1 cellular context compared by ENCODE assay signal in the genomic region with DNA sequence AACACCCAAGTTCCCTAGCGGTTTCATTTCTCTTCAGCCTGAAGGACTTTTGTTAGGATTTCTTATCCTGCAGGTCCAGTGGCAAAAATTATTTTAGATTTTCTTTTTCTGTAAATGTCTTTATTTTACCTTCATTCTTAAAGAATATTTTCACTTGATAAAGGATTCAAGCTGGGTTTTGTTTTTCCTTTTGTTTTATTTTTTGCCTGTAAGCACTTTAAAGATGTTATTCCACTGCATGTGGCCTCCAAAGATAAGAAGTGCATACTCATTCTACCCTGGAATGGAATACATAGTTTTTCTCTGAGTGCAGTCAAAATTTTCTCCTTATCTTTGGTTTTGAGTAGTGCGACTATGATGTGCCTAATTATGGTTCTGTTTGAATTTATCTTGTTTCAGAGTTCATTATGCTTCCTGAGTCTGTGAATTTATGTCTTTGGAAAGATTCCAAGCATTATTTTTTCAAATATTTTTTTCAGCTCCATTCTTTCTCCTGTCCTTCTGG.
TF ChIP-seq lines count a peak whose summit lies in the region.

No MANE protein-coding gene starts in this region.

TF ChIP-seq in GM23338, 12 proteins besides CTCF, POLR2A, EP300 and RAD21 (continued from another document):
- TF ChIP-seq, protein P1, sequence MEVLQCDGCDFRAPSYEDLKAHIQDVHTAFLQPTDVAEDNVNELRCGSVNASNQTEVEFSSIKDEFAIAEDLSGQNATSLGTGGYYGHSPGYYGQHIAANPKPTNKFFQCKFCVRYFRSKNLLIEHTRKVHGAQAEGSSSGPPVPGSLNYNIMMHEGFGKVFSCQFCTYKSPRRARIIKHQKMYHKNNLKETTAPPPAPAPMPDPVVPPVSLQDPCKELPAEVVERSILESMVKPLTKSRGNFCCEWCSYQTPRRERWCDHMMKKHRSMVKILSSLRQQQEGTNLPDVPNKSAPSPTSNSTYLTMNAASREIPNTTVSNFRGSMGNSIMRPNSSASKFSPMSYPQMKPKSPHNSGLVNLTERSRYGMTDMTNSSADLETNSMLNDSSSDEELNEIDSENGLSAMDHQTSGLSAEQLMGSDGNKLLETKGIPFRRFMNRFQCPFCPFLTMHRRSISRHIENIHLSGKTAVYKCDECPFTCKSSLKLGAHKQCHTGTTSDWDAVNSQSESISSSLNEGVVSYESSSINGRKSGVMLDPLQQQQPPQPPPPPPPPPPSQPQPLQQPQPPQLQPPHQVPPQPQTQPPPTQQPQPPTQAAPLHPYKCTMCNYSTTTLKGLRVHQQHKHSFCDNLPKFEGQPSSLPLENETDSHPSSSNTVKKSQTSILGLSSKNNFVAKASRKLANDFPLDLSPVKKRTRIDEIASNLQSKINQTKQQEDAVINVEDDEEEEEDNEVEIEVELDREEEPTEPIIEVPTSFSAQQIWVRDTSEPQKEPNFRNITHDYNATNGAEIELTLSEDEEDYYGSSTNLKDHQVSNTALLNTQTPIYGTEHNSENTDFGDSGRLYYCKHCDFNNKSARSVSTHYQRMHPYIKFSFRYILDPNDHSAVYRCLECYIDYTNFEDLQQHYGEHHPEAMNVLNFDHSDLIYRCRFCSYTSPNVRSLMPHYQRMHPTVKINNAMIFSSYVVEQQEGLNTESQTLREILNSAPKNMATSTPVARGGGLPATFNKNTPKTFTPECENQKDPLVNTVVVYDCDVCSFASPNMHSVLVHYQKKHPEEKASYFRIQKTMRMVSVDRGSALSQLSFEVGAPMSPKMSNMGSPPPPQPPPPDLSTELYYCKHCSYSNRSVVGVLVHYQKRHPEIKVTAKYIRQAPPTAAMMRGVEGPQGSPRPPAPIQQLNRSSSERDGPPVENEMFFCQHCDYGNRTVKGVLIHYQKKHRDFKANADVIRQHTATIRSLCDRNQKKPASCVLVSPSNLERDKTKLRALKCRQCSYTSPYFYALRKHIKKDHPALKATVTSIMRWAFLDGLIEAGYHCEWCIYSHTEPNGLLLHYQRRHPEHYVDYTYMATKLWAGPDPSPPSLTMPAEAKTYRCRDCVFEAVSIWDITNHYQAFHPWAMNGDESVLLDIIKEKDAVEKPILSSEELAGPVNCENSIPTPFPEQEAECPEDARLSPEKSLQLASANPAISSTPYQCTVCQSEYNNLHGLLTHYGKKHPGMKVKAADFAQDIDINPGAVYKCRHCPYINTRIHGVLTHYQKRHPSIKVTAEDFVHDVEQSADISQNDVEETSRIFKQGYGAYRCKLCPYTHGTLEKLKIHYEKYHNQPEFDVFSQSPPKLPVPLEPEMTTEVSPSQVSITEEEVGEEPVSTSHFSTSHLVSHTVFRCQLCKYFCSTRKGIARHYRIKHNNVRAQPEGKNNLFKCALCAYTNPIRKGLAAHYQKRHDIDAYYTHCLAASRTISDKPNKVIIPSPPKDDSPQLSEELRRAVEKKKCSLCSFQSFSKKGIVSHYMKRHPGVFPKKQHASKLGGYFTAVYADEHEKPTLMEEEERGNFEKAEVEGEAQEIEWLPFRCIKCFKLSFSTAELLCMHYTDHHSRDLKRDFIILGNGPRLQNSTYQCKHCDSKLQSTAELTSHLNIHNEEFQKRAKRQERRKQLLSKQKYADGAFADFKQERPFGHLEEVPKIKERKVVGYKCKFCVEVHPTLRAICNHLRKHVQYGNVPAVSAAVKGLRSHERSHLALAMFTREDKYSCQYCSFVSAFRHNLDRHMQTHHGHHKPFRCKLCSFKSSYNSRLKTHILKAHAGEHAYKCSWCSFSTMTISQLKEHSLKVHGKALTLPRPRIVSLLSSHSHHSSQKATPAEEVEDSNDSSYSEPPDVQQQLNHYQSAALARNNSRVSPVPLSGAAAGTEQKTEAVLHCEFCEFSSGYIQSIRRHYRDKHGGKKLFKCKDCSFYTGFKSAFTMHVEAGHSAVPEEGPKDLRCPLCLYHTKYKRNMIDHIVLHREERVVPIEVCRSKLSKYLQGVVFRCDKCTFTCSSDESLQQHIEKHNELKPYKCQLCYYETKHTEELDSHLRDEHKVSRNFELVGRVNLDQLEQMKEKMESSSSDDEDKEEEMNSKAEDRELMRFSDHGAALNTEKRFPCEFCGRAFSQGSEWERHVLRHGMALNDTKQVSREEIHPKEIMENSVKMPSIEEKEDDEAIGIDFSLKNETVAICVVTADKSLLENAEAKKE (CRISPR knock-in tag; IDR thresholded peaks at IDR 0.05), result no peak
- TF ChIP-seq, protein P2, sequence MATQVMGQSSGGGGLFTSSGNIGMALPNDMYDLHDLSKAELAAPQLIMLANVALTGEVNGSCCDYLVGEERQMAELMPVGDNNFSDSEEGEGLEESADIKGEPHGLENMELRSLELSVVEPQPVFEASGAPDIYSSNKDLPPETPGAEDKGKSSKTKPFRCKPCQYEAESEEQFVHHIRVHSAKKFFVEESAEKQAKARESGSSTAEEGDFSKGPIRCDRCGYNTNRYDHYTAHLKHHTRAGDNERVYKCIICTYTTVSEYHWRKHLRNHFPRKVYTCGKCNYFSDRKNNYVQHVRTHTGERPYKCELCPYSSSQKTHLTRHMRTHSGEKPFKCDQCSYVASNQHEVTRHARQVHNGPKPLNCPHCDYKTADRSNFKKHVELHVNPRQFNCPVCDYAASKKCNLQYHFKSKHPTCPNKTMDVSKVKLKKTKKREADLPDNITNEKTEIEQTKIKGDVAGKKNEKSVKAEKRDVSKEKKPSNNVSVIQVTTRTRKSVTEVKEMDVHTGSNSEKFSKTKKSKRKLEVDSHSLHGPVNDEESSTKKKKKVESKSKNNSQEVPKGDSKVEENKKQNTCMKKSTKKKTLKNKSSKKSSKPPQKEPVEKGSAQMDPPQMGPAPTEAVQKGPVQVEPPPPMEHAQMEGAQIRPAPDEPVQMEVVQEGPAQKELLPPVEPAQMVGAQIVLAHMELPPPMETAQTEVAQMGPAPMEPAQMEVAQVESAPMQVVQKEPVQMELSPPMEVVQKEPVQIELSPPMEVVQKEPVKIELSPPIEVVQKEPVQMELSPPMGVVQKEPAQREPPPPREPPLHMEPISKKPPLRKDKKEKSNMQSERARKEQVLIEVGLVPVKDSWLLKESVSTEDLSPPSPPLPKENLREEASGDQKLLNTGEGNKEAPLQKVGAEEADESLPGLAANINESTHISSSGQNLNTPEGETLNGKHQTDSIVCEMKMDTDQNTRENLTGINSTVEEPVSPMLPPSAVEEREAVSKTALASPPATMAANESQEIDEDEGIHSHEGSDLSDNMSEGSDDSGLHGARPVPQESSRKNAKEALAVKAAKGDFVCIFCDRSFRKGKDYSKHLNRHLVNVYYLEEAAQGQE (IDR thresholded peaks at IDR 0.05; ENCODE audit: unreplicated experiment), result no peak
- TF ChIP-seq JUNB (IDR thresholded peaks at IDR 0.05; ENCODE audit: unreplicated experiment), result no peak
- no peak for TF ChIP-seq POLR2AphosphoS5 (IDR thresholded peaks at IDR 0.05; ENCODE audit: low read depth)
- TF ChIP-seq ZNF114 (CRISPR knock-in tag; IDR thresholded peaks at IDR 0.05), result no peak
